Comparison of ENCODE assay signal across 24 cellular contexts in genomic region chr10:49237985-49238384, GRCh38. TPM values are rescaled to one million over a fixed set of nuclear protein-coding genes. Genes with fewer than 3 reads are reported as not detected.
DNase-seq lines count a peak whose midpoint lies in the region; ATAC-seq and TF ChIP-seq lines count a peak whose summit lies in the region.
"Had no signal": no experiment of that assay in that cellular context is flagged by ENCODE, and none has a peak within 500 bp of the region (broad histone marks: within the 10 kb centered on the region; RNA-seq: fewer than 3 reads in every experiment).

No MANE protein-coding gene starts in this region.

- H3K9me3 ChIP-seq in esophagus muscularis mucosa (no peaks in the 10 kb centered on the region), ascending aorta (no peaks in the 10 kb centered on the region), vagina (no peaks in the 10 kb centered on the region)
- H3K9me3 ChIP-seq in CD8-positive, alpha-beta memory T cell (ENCODE audit: low read length) = no peaks in the 10 kb centered on the region
- H3K9me3 ChIP-seq: MG63, SK-N-SH had no signal

- intact Hi-C loops in activated CD8-positive, alpha-beta T cell treated with anti-CD3 and anti-CD28 coated beads for 36 hours (cut with micrococcal nuclease) = no loop called here
- intact Hi-C loops in esophagus muscularis mucosa (cut with DNase I) = no loop called here
- intact Hi-C loops in ascending aorta (cut with DNase I) = no loop called here
- intact Hi-C loops in vagina (cut with DNase I) = no loop called here

- TF ChIP-seq POLR2A in esophagus muscularis mucosa (IDR thresholded peaks at IDR 0.05; ENCODE audit: low read depth) = no peak
- TF ChIP-seq POLR2A in vagina (IDR thresholded peaks at IDR 0.05) = no peak

- H3K27me3 ChIP-seq in esophagus muscularis mucosa (peaks cover 0 to 15% (median 0%) of the 10 kb centered on the region in 4 donors), ascending aorta (no peaks in the 10 kb centered on the region), vagina (no peaks in the 10 kb centered on the region)
- no peaks in the 10 kb centered on the region for H3K27me3 ChIP-seq in CD8-positive, alpha-beta memory T cell (ENCODE audit: insufficient read depth, low read length, poor library complexity, severe bottlenecking)
- H3K27me3 ChIP-seq: MG63 had no signal

- H3K36me3 ChIP-seq in esophagus muscularis mucosa = no peaks in the 10 kb centered on the region
- H3K36me3 ChIP-seq in ascending aorta = no peaks in the 10 kb centered on the region
- no peaks in the 10 kb centered on the region for H3K36me3 ChIP-seq in vagina
- H3K36me3 ChIP-seq in CD8-positive, alpha-beta memory T cell (ENCODE audit: insufficient read depth, low read length) = no peaks in the 10 kb centered on the region
- H3K36me3 ChIP-seq: MG63 had no signal

- H3K27me3 Mint-ChIP-seq in activated CD8-positive, alpha-beta T cell treated with anti-CD3 and anti-CD28 coated beads, Interleukin-2, amount 10 ng/mL, durations not matched to agents 7 days and 5 days (ENCODE audit: low read depth) = peaks cover 22% of the 10 kb centered on the region
- H3K27me3 Mint-ChIP-seq in activated CD8-positive, alpha-beta T cell treated with anti-CD3 and anti-CD28 coated beads for 36 hours = no peaks in the 10 kb centered on the region
- H3K27me3 Mint-ChIP-seq in CD8-positive, alpha-beta memory T cell = peaks cover 3 to 23% of the 10 kb centered on the region in 2 donors

- 80% methylated on average over 1 of the region's 1 CpG for WGBS in esophagus muscularis mucosa

- H3K9me3 Mint-ChIP-seq in activated CD8-positive, alpha-beta T cell treated with anti-CD3 and anti-CD28 coated beads, Interleukin-2, amount 10 ng/mL, durations not matched to agents 7 days and 5 days (ENCODE audit: insufficient read depth) = no peaks in the 10 kb centered on the region
- no peaks in the 10 kb centered on the region for H3K9me3 Mint-ChIP-seq in activated CD8-positive, alpha-beta T cell treated with anti-CD3 and anti-CD28 coated beads for 36 hours
- H3K9me3 Mint-ChIP-seq in CD8-positive, alpha-beta memory T cell = no peaks in the 10 kb centered on the region

- no peak overlapping the region for H3K4me3 ChIP-seq in esophagus muscularis mucosa
- H3K4me3 ChIP-seq in ascending aorta = no peak overlapping the region
- H3K4me3 ChIP-seq in vagina = no peak overlapping the region
- no peak overlapping the region for H3K4me3 ChIP-seq in CD8-positive, alpha-beta memory T cell (ENCODE audit: low read length)
- H3K4me3 ChIP-seq: GM23248, MG63 had no signal

- ATAC-seq in activated CD8-positive, alpha-beta T cell treated with anti-CD3 and anti-CD28 coated beads, Interleukin-2, amount 10 ng/mL, durations not matched to agents 7 days and 5 days = no peak
- no peak for ATAC-seq in activated CD8-positive, alpha-beta T cell treated with anti-CD3 and anti-CD28 coated beads for 36 hours

- H3K4me3 Mint-ChIP-seq in activated CD8-positive, alpha-beta T cell treated with anti-CD3 and anti-CD28 coated beads, Interleukin-2, amount 10 ng/mL, durations not matched to agents 7 days and 5 days = no peak overlapping the region
- no peak overlapping the region for H3K4me3 Mint-ChIP-seq in activated CD8-positive, alpha-beta T cell treated with anti-CD3 and anti-CD28 coated beads for 36 hours
- H3K4me3 Mint-ChIP-seq in CD8-positive, alpha-beta memory T cell = no peak overlapping the region
- H3K4me3 Mint-ChIP-seq: CD14-positive monocyte had no signal

- H3K4me1 ChIP-seq in esophagus muscularis mucosa (peaks cover 0 to 9% (median 3%) of the 10 kb centered on the region in 4 donors), ascending aorta (no peaks in the 10 kb centered on the region), vagina (no peaks in the 10 kb centered on the region)
- no peaks in the 10 kb centered on the region for H3K4me1 ChIP-seq in CD8-positive, alpha-beta memory T cell (ENCODE audit: insufficient read depth, low read length)

- CTCF ChIA-PET in activated CD8-positive, alpha-beta T cell treated with anti-CD3 and anti-CD28 coated beads, Interleukin-2, amount 10 ng/mL, durations not matched to agents 7 days and 5 days (lab: Charles Lee) = no interaction called here
- CTCF ChIA-PET in activated CD8-positive, alpha-beta T cell treated with anti-CD3 and anti-CD28 coated beads for 36 hours (lab: Charles Lee) = interaction anchor here (1.1 kb wide), 1 partner anchor 581 kb away, joined by 3 read pairs; no protein-coding TSS in a partner anchor
- CTCF ChIA-PET in CD8-positive, alpha-beta memory T cell (lab: Charles Lee) = no interaction called here

- H3K27ac ChIP-seq in esophagus muscularis mucosa (replicated peaks in 1 of 4) (no peak overlapping the region), ascending aorta (no peak overlapping the region), vagina (no peak overlapping the region)
- no peak overlapping the region for H3K27ac ChIP-seq in CD8-positive, alpha-beta memory T cell (ENCODE audit: low read depth, low read length)
- H3K27ac ChIP-seq: GM23248 had no signal

- DNase-seq in activated CD8-positive, alpha-beta T cell treated with anti-CD3 and anti-CD28 coated beads, Interleukin-2, amount 10 ng/mL, durations not matched to agents 7 days and 5 days = no peak
- no peak for DNase-seq in activated CD8-positive, alpha-beta T cell treated with anti-CD3 and anti-CD28 coated beads for 36 hours
- DNase-seq in OCI-M1 (lab: John Stamatoyannopoulos, UW) = peak; percentile 11
- peak; percentile 74 for DNase-seq in esophagus muscularis mucosa (ENCODE audit: extremely low spot score)
- DNase-seq in C1 segment of cervical spinal cord (lab: John Stamatoyannopoulos, UW) = no peak
- no peak for DNase-seq in ascending aorta (ENCODE audit: low spot score in 2 of 2)
- no peak for DNase-seq in vagina (ENCODE audit: extremely low spot score in 2 of 2)
- no peak for DNase-seq in CD8-positive, alpha-beta memory T cell
- DNase-seq: AML-193, DND-41, GM23248, MG63, NCI-H1092, NCI-H1436 treated with DMSO at 0.1 percent for 48 hours, NCI-H1930, NCI-H226, NCI-H510A treated with DMSO at 0.1 percent for 48 hours, NCI-H748 treated with DMSO at 0.1 percent for 48 hours, SIG-M5, SK-N-SH had no signal

- TF ChIP-seq CTCF in activated CD8-positive, alpha-beta T cell treated with anti-CD3 and anti-CD28 coated beads for 36 hours (IDR thresholded peaks at IDR 0.05) = no peak
- TF ChIP-seq CTCF in esophagus muscularis mucosa (IDR thresholded peaks at IDR 0.05) (no peak), ascending aorta (IDR thresholded peaks at IDR 0.05) (no peak), vagina (IDR thresholded peaks at IDR 0.05) (no peak)

- H3K36me3 Mint-ChIP-seq in activated CD8-positive, alpha-beta T cell treated with anti-CD3 and anti-CD28 coated beads, Interleukin-2, amount 10 ng/mL, durations not matched to agents 7 days and 5 days (ENCODE audit: low read depth) = no peaks in the 10 kb centered on the region
- no peaks in the 10 kb centered on the region for H3K36me3 Mint-ChIP-seq in activated CD8-positive, alpha-beta T cell treated with anti-CD3 and anti-CD28 coated beads for 36 hours (ENCODE audit: low read depth)
- H3K36me3 Mint-ChIP-seq in CD8-positive, alpha-beta memory T cell = peaks cover 0 to 4% (median 0%) of the 10 kb centered on the region in 3 donors
- H3K36me3 Mint-ChIP-seq: CD14-positive monocyte had no signal

- H3K4me1 Mint-ChIP-seq in activated CD8-positive, alpha-beta T cell treated with anti-CD3 and anti-CD28 coated beads, Interleukin-2, amount 10 ng/mL, durations not matched to agents 7 days and 5 days (ENCODE audit: low read depth) = no peaks in the 10 kb centered on the region
- no peaks in the 10 kb centered on the region for H3K4me1 Mint-ChIP-seq in activated CD8-positive, alpha-beta T cell treated with anti-CD3 and anti-CD28 coated beads for 36 hours (ENCODE audit: low read depth)
- H3K4me1 Mint-ChIP-seq in CD8-positive, alpha-beta memory T cell = no peaks in the 10 kb centered on the region

- peak overlapping the region; percentile 4 for H3K27ac Mint-ChIP-seq in activated CD8-positive, alpha-beta T cell treated with anti-CD3 and anti-CD28 coated beads, Interleukin-2, amount 10 ng/mL, durations not matched to agents 7 days and 5 days
- no peak overlapping the region for H3K27ac Mint-ChIP-seq in activated CD8-positive, alpha-beta T cell treated with anti-CD3 and anti-CD28 coated beads for 36 hours
- H3K27ac Mint-ChIP-seq in CD8-positive, alpha-beta memory T cell = no peak overlapping the region

- TF ChIP-seq EP300 in esophagus muscularis mucosa (IDR thresholded peaks at IDR 0.05) = no peak

- POLR2A ChIA-PET in activated CD8-positive, alpha-beta T cell treated with anti-CD3 and anti-CD28 coated beads, Interleukin-2, amount 10 ng/mL, durations not matched to agents 7 days and 5 days (lab: Charles Lee) = no interaction called here
- POLR2A ChIA-PET in activated CD8-positive, alpha-beta T cell treated with anti-CD3 and anti-CD28 coated beads for 36 hours (lab: Charles Lee) = no interaction called here
- POLR2A ChIA-PET in CD8-positive, alpha-beta memory T cell (lab: Charles Lee) = no interaction called here

RNA-seq across cellular contexts. Expression of gene TMEM273, which starts 49.8 kb away (rescaled TPM):
- total RNA-seq in activated CD8-positive, alpha-beta T cell treated with anti-CD3 and anti-CD28 coated beads, Interleukin-2, amount 10 ng/mL, durations not matched to agents 7 days and 5 days = 10 to 100 TPM; 24.4 to 25.6 TPM
- 10 to 100 TPM; 16.6 to 19.0 TPM for total RNA-seq in activated CD8-positive, alpha-beta T cell treated with anti-CD3 and anti-CD28 coated beads for 36 hours
- 10 to 100 TPM; 11.6 to 36.8 (median 25.1) TPM for total RNA-seq in esophagus muscularis mucosa
- 82.3 TPM for total RNA-seq in ascending aorta
- total RNA-seq in vagina = 17.9 TPM
- 10 to 100 TPM; 58.0 to 60.2 TPM for total RNA-seq in CD8-positive, alpha-beta memory T cell
- polyA plus RNA-seq in CD8-positive, alpha-beta memory T cell = 51.7 TPM
- total RNA-seq: A172, GM23248, LHCN-M2 had no signal
- polyA plus RNA-seq: AG04450, GM23248, SK-N-SH had no signal

Comparison
In these comparisons a context has a peak if more than half of its experiments do, and no peak if none do; other contexts are left out.
1. DNase-seq: peak in OCI-M1 (single experiment) and esophagus muscularis mucosa (single experiment); none in activated CD8-positive, alpha-beta T cell treated with anti-CD3 and anti-CD28 coated beads, Interleukin-2, amount 10 ng/mL, durations not matched to agents 7 days and 5 days (single experiment), activated CD8-positive, alpha-beta T cell treated with anti-CD3 and anti-CD28 coated beads for 36 hours (single experiment), C1 segment of cervical spinal cord (0 of 14), ascending aorta (0 of 2), vagina (0 of 2) and CD8-positive, alpha-beta memory T cell (0 of 5).